In genomic region chr19:8143041-8143440, GRCh38 we compare ENCODE assay signal across 17 cellular contexts. TPM values are rescaled to one million over a fixed set of nuclear protein-coding genes. Genes with fewer than 3 reads are reported as not detected.
DNase-seq lines count a peak whose midpoint lies in the region; ATAC-seq and TF ChIP-seq lines count a peak whose summit lies in the region.
"Had no signal": no experiment of that assay in that cellular context is flagged by ENCODE, and none has a peak within 500 bp of the region (broad histone marks: within the 10 kb centered on the region; RNA-seq: fewer than 3 reads in every experiment).

No MANE protein-coding gene starts in this region.

- no peaks in the 10 kb centered on the region for H3K9me3 ChIP-seq in endodermal cell (ENCODE audit: control insufficient read depth, low read length)
- no peaks in the 10 kb centered on the region for H3K9me3 ChIP-seq in CD8-positive, alpha-beta T cell (ENCODE audit: low read length)
- H3K9me3 ChIP-seq: A549, HAP-1, SJSA1 had no signal

- H3K4me1 ChIP-seq in endodermal cell (ENCODE audit: control insufficient read depth, insufficient read depth, low read length), result no peaks in the 10 kb centered on the region
- H3K4me1 ChIP-seq in CD8-positive, alpha-beta T cell (ENCODE audit: insufficient read depth, low read length), result no peaks in the 10 kb centered on the region
- H3K4me1 ChIP-seq: A549, HAP-1, SJSA1 had no signal

- H3K4me1 Mint-ChIP-seq in endodermal cell (peaks cover 7% of the 10 kb centered on the region), mesothelial cell of epicardium (peaks cover 47% of the 10 kb centered on the region)
- H3K4me1 Mint-ChIP-seq in CD8-positive, alpha-beta T cell (ENCODE audit: low read depth), result peaks cover under 1% of the 10 kb centered on the region
- H3K4me1 Mint-ChIP-seq in activated T-cell treated with anti-CD3 and anti-CD28 coated beads, Interleukin-2, amount 50 U/mL, for 24 hours (ENCODE audit: low read depth), result no peaks in the 10 kb centered on the region

- peaks cover 24% of the 10 kb centered on the region for H3K36me3 ChIP-seq in endodermal cell (ENCODE audit: control insufficient read depth, insufficient read depth, low read length)
- no peaks in the 10 kb centered on the region for H3K36me3 ChIP-seq in CD8-positive, alpha-beta T cell (ENCODE audit: insufficient read depth, low read length)
- H3K36me3 ChIP-seq: HAP-1, SJSA1 had no signal

- H3K27ac ChIP-seq in endodermal cell (ENCODE audit: low read depth, low read length), result no peak overlapping the region
- no peak overlapping the region for H3K27ac ChIP-seq in CD8-positive, alpha-beta T cell (ENCODE audit: low read depth, low read length)
- H3K27ac ChIP-seq: A549, RWPE1, SJSA1 had no signal

- intact Hi-C loops in CD8-positive, alpha-beta T cell (cut with DNase I, micrococcal nuclease), result no loop called here

- no peaks in the 10 kb centered on the region for H3K27me3 ChIP-seq in endodermal cell (ENCODE audit: control insufficient read depth, insufficient read depth, low read length, poor library complexity, severe bottlenecking)
- no peaks in the 10 kb centered on the region for H3K27me3 ChIP-seq in CD8-positive, alpha-beta T cell (ENCODE audit: insufficient read depth, low read length)

- CTCF ChIA-PET in CD8-positive, alpha-beta T cell (lab: Charles Lee), result no interaction called here

- 93 to 94% methylated on average over 8 to 10 of the region's 10 CpGs for WGBS in endodermal cell (ENCODE audit: insufficient coverage in 1 of 2, insufficient read length in 1 of 2), 2 experiments

- H3K9me3 Mint-ChIP-seq in endodermal cell, result no peaks in the 10 kb centered on the region
- H3K9me3 Mint-ChIP-seq in mesothelial cell of epicardium, result no peaks in the 10 kb centered on the region
- H3K9me3 Mint-ChIP-seq in CD8-positive, alpha-beta T cell, result no peaks in the 10 kb centered on the region
- H3K9me3 Mint-ChIP-seq in activated T-cell treated with anti-CD3 and anti-CD28 coated beads, Interleukin-2, amount 50 U/mL, for 24 hours, result no peaks in the 10 kb centered on the region

- DNase-seq in GM10266 (ENCODE audit: extremely low spot score) (peak; percentile 7), RPMI8226 (peak; percentile 37), endodermal cell (no peak), mesothelial cell of epicardium (ENCODE audit: low spot score in 2 of 2, unreplicated experiment in 2 of 2) (no peak), pons (ENCODE audit: low spot score) (no peak)
- DNase-seq in CD8-positive, alpha-beta T cell, result no peak
- no peak for DNase-seq in activated T-cell treated with anti-CD3 and anti-CD28 coated beads, Interleukin-2, amount 50 U/mL, for 24 hours
- DNase-seq: NCI-H1436 treated with DMSO at 0.1 percent for 48 hours, NCI-H2081, NCI-H524 treated with DMSO at 0.1 percent for 48 hours, OCI-M1 had no signal

- H3K4me3 Mint-ChIP-seq in endodermal cell (no peak overlapping the region), mesothelial cell of epicardium (peak overlapping the region; percentile 15)
- H3K4me3 Mint-ChIP-seq in CD8-positive, alpha-beta T cell, result no peak overlapping the region
- H3K4me3 Mint-ChIP-seq in activated T-cell treated with anti-CD3 and anti-CD28 coated beads, Interleukin-2, amount 50 U/mL, for 24 hours, result no peak overlapping the region

- H3K4me3 ChIP-seq in endodermal cell (ENCODE audit: low read length), result no peak overlapping the region
- H3K4me3 ChIP-seq in CD8-positive, alpha-beta T cell (ENCODE audit: low read depth, low read length), result no peak overlapping the region
- H3K4me3 ChIP-seq: A549, HAP-1, SJSA1 had no signal

- H3K36me3 Mint-ChIP-seq in endodermal cell (ENCODE audit: low read depth), result peaks cover 44% of the 10 kb centered on the region
- H3K36me3 Mint-ChIP-seq in mesothelial cell of epicardium, result peaks cover 9% of the 10 kb centered on the region
- no peaks in the 10 kb centered on the region for H3K36me3 Mint-ChIP-seq in CD8-positive, alpha-beta T cell
- H3K36me3 Mint-ChIP-seq in activated T-cell treated with anti-CD3 and anti-CD28 coated beads, Interleukin-2, amount 50 U/mL, for 24 hours (ENCODE audit: low read depth), result no peaks in the 10 kb centered on the region

- no peak overlapping the region for H3K9ac ChIP-seq in endodermal cell (ENCODE audit: extremely low read depth, low read length, poor library complexity, severe bottlenecking)

- ATAC-seq in CD8-positive, alpha-beta T cell, result no peak
- ATAC-seq in HG03095 (IDR thresholded peaks at IDR 0.05; ENCODE audit: unreplicated experiment), result no peak
- ATAC-seq: A549 had no signal

- POLR2A ChIA-PET in CD8-positive, alpha-beta T cell (lab: Charles Lee), result no interaction called here

- no peaks in the 10 kb centered on the region for H3K27me3 Mint-ChIP-seq in endodermal cell (ENCODE audit: insufficient read depth)
- H3K27me3 Mint-ChIP-seq in mesothelial cell of epicardium (ENCODE audit: low read depth), result no peaks in the 10 kb centered on the region
- peaks cover 19% of the 10 kb centered on the region for H3K27me3 Mint-ChIP-seq in CD8-positive, alpha-beta T cell (ENCODE audit: low read depth)
- peaks cover 22% of the 10 kb centered on the region for H3K27me3 Mint-ChIP-seq in activated T-cell treated with anti-CD3 and anti-CD28 coated beads, Interleukin-2, amount 50 U/mL, for 24 hours

- TF ChIP-seq CTCF in GM10266 (IDR thresholded peaks at IDR 0.05; ENCODE audit: control insufficient read depth, insufficient read depth, low read depth, missing control alignments), result no peak
- TF ChIP-seq CTCF in endodermal cell (conservative IDR thresholded peaks at IDR 0.05), result no peak
- TF ChIP-seq CTCF in mesothelial cell of epicardium (IDR thresholded peaks at IDR 0.05; ENCODE audit: unreplicated experiment), result no peak
- TF ChIP-seq CTCF in CD8-positive, alpha-beta T cell (IDR thresholded peaks at IDR 0.05), result no peak

- peak overlapping the region; percentile 15 for H3K27ac Mint-ChIP-seq in endodermal cell
- peak overlapping the region; percentile 83 for H3K27ac Mint-ChIP-seq in mesothelial cell of epicardium
- no peak overlapping the region for H3K27ac Mint-ChIP-seq in CD8-positive, alpha-beta T cell
- no peak overlapping the region for H3K27ac Mint-ChIP-seq in activated T-cell treated with anti-CD3 and anti-CD28 coated beads, Interleukin-2, amount 50 U/mL, for 24 hours

RNA-seq across cellular contexts. Expression of gene FBN3, which starts 6.4 kb away (rescaled TPM):
- 100 to 1,000 TPM; 105 to 143 TPM for total RNA-seq in endodermal cell
- polyA plus RNA-seq in endodermal cell (2013, experiment 1 of 2), result 19.4 TPM
- 21.4 TPM for polyA plus RNA-seq in endodermal cell (2013, experiment 2 of 2)
- 115 to 124 TPM (median 120 TPM) in 3 replicates for total RNA-seq in mesothelial cell of epicardium
- total RNA-seq in CD8-positive, alpha-beta T cell, result under 1 TPM; 0.03 to 0.06 TPM
- total RNA-seq: HT-29, SJSA1 had no signal
- polyA plus RNA-seq: A549 had no signal

Comparison
In these comparisons a context has a peak if more than half of its experiments do, and no peak if none do; other contexts are left out.
1. DNase-seq: peak in GM10266 (single experiment) and RPMI8226 (single experiment); none in endodermal cell (single experiment), mesothelial cell of epicardium (0 of 2), CD8-positive, alpha-beta T cell (0 of 7), activated T-cell treated with anti-CD3 and anti-CD28 coated beads, Interleukin-2, amount 50 U/mL, for 24 hours (single experiment) and pons (single experiment).
2. H3K27ac Mint-ChIP-seq: peak in endodermal cell (single experiment) and mesothelial cell of epicardium (single experiment); none in CD8-positive, alpha-beta T cell (single experiment) and activated T-cell treated with anti-CD3 and anti-CD28 coated beads, Interleukin-2, amount 50 U/mL, for 24 hours (single experiment).
3. RNA of gene FBN3, which starts 6.4 kb away (total RNA-seq): 105 to 143 TPM in endodermal cell and 115 to 124 TPM in mesothelial cell of epicardium; 0.03 to 0.06 TPM in CD8-positive, alpha-beta T cell; every median in the first group is over 100 times any median in the second.